ENCODE assay signal across 9 cellular contexts in the genomic region with DNA sequence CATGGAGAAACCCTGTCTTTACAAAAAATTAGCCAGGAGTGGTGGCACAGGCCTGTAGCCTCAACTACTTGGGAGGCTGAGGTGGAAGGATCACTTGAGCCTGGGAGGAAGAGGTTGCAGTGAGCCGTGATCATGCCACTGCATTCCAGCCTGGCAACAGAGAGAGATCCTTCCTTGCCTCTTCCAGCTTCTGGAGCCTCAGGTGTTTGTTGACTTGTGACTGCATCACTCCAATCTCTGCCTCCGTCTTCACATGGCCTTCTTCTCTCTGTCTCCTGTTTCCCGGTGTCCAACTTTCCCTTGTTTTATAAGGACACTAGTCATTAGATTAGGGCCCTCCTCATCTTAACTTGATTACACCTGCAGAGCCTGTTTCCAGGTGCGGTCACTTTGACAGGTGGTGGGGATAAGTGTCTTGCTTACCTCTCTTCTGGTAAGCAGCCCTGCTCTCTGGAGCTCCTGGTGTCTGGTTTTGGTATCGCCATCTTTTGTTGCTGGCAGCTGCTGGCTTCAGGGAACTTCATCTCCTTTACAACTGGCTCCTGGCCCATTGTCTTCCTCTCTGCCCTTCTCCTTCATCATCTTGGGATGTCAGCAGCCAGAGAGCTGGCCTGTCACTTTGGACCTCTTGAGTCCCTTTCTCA. TPM values are rescaled to one million over a fixed set of nuclear protein-coding genes. Genes with fewer than 3 reads are reported as not detected.
DNase-seq lines count a peak whose midpoint lies in the region; ATAC-seq and TF ChIP-seq lines count a peak whose summit lies in the region.
"Had no signal": no experiment of that assay in that cellular context is flagged by ENCODE, and none has a peak within 500 bp of the region (broad histone marks: within the 10 kb centered on the region; RNA-seq: fewer than 3 reads in every experiment).

No MANE protein-coding gene starts in this region.

- H3K27ac ChIP-seq in gastroesophageal sphincter = no peak overlapping the region

- no peaks in the 10 kb centered on the region for H3K9me3 Mint-ChIP-seq in stimulated activated naive CD8-positive, alpha-beta T cell treated with anti-CD3 and anti-CD28 coated beads, Interleukin-15, amount 100 ng/mL, for 72 hours
- no peaks in the 10 kb centered on the region for H3K9me3 Mint-ChIP-seq in chondrocyte (ENCODE audit: low read depth)

- peaks cover 1% of the 10 kb centered on the region for H3K27me3 Mint-ChIP-seq in stimulated activated naive CD8-positive, alpha-beta T cell treated with anti-CD3 and anti-CD28 coated beads, Interleukin-15, amount 100 ng/mL, for 72 hours
- H3K27me3 Mint-ChIP-seq in chondrocyte (ENCODE audit: low read depth) = peaks cover 13% of the 10 kb centered on the region

- no peaks in the 10 kb centered on the region for H3K4me1 ChIP-seq in gastroesophageal sphincter

- no peaks in the 10 kb centered on the region for H3K4me1 Mint-ChIP-seq in stimulated activated naive CD8-positive, alpha-beta T cell treated with anti-CD3 and anti-CD28 coated beads, Interleukin-15, amount 100 ng/mL, for 72 hours
- no peaks in the 10 kb centered on the region for H3K4me1 Mint-ChIP-seq in chondrocyte (ENCODE audit: low read depth)

- ATAC-seq in stimulated activated naive CD8-positive, alpha-beta T cell treated with anti-CD3 and anti-CD28 coated beads, Interleukin-15, Interleukin-2, amounts not matched to agents 100 U/mL and 50 U/mL, for 24 hours = no peak
- ATAC-seq in stimulated activated naive CD8-positive, alpha-beta T cell treated with anti-CD3 and anti-CD28 coated beads, Interleukin-15, amount 100 ng/mL, for 72 hours = no peak
- no peak for ATAC-seq in HG02884 (IDR thresholded peaks at IDR 0.05; ENCODE audit: unreplicated experiment)
- no peak for ATAC-seq in gastroesophageal sphincter

- DNase-seq in stimulated activated naive CD8-positive, alpha-beta T cell treated with anti-CD3 and anti-CD28 coated beads, Interleukin-15, Interleukin-2, amounts not matched to agents 100 U/mL and 50 U/mL, for 24 hours = peak; percentile 28
- no peak for DNase-seq in stimulated activated naive CD8-positive, alpha-beta T cell treated with anti-CD3 and anti-CD28 coated beads, Interleukin-15, amount 100 ng/mL, for 72 hours
- DNase-seq in NCI-H146 treated with DMSO at 0.1 percent for 48 hours (lab: John Stamatoyannopoulos, UW; ENCODE audit: unreplicated experiment) = peak; percentile 73
- no peak for DNase-seq in chondrocyte (ENCODE audit: low spot score)
- no peak for DNase-seq in stimulated activated CD8-positive, alpha-beta memory T cell treated with anti-CD3 and anti-CD28 coated beads, Interleukin-4, amount 100 ng/mL, for 48 hours
- no peak for DNase-seq in NCI-H345 (lab: John Stamatoyannopoulos, UW)

- no peak for TF ChIP-seq POLR2A in gastroesophageal sphincter (IDR thresholded peaks at IDR 0.05)

- H3K27me3 ChIP-seq in gastroesophageal sphincter = no peaks in the 10 kb centered on the region

- TF ChIP-seq CTCF in chondrocyte (IDR thresholded peaks at IDR 0.05) (peak; percentile 50), gastroesophageal sphincter (IDR thresholded peaks at IDR 0.05) (no peak)

- H3K9me3 ChIP-seq in gastroesophageal sphincter = no peaks in the 10 kb centered on the region

- H3K4me3 ChIP-seq in gastroesophageal sphincter = no peak overlapping the region

- TF ChIP-seq EP300 in gastroesophageal sphincter (IDR thresholded peaks at IDR 0.05) = no peak

- no peaks in the 10 kb centered on the region for H3K36me3 ChIP-seq in gastroesophageal sphincter

- H3K4me3 Mint-ChIP-seq in stimulated activated naive CD8-positive, alpha-beta T cell treated with anti-CD3 and anti-CD28 coated beads, Interleukin-15, amount 100 ng/mL, for 72 hours = no peak overlapping the region
- no peak overlapping the region for H3K4me3 Mint-ChIP-seq in chondrocyte (ENCODE audit: unreplicated experiment)

- no peak overlapping the region for H3K27ac Mint-ChIP-seq in stimulated activated naive CD8-positive, alpha-beta T cell treated with anti-CD3 and anti-CD28 coated beads, Interleukin-15, amount 100 ng/mL, for 72 hours
- H3K27ac Mint-ChIP-seq in chondrocyte (ENCODE audit: unreplicated experiment) = no peak overlapping the region

- H3K36me3 Mint-ChIP-seq in chondrocyte (ENCODE audit: low read depth) = no peaks in the 10 kb centered on the region

- WGBS in gastroesophageal sphincter (ENCODE audit: low coverage in 1 of 2), 2 donors = 66 to 82% methylated on average over 1 to 5 of the region's 5 CpGs

RNA-seq across cellular contexts. Expression of a gene that starts 8.2 kb away (rescaled TPM):
- total RNA-seq in chondrocyte (2.1 to 4.1 TPM (median 3.6 TPM) in 3 replicates), gastroesophageal sphincter (1 to 10 TPM; 4.6 to 10.0 (median 6.6) TPM)

RNA-seq across cellular contexts. Expression of a gene that starts 33.2 kb away (rescaled TPM):
- total RNA-seq in chondrocyte = 198 to 219 TPM (median 215 TPM) in 3 replicates
- total RNA-seq in gastroesophageal sphincter = 10 to 100 TPM in 3 of 4 donors, 1 to 10 TPM in 1; 2.5 to 34.5 (median 16.8) TPM

RNA-seq across cellular contexts. Expression of a gene that starts 43.2 kb away (rescaled TPM):
- total RNA-seq in chondrocyte (not detected in 3 replicates), gastroesophageal sphincter (under 1 TPM in 1 of 4 donors, not detected in 3; 0.15 TPM)
- total RNA-seq: T-helper 1 cell treated with Interleukin-12 subunit alpha and Interleukin-12 subunit beta and Interleukin-4 antibody, amounts not matched to agents 30 ng/mL and 1 ng/mL, for 36 hours had no signal

RNA-seq across cellular contexts. Expression of a gene that starts 49.0 kb away (rescaled TPM):
- total RNA-seq in chondrocyte (16.2 to 67.2 TPM (median 67.1 TPM) in 3 replicates), gastroesophageal sphincter (10 to 100 TPM; 44.3 to 52.1 (median 45.6) TPM)
- total RNA-seq: T-helper 1 cell treated with Interleukin-12 subunit alpha and Interleukin-12 subunit beta and Interleukin-4 antibody, amounts not matched to agents 30 ng/mL and 1 ng/mL, for 36 hours had no signal

RNA-seq across cellular contexts. Expression of a gene that starts 55.4 kb away (rescaled TPM):
- total RNA-seq in chondrocyte = 22.8 to 26.0 TPM (median 24.3 TPM) in 3 replicates
- 10 to 100 TPM; 13.0 to 39.6 (median 17.1) TPM for total RNA-seq in gastroesophageal sphincter

Comparison
In these comparisons a context has a peak if more than half of its experiments do, and no peak if none do; other contexts are left out.
1. DNase-seq: peak in stimulated activated naive CD8-positive, alpha-beta T cell treated with anti-CD3 and anti-CD28 coated beads, Interleukin-15, Interleukin-2, amounts not matched to agents 100 U/mL and 50 U/mL, for 24 hours (single experiment) and NCI-H146 treated with DMSO at 0.1 percent for 48 hours (single experiment); none in stimulated activated naive CD8-positive, alpha-beta T cell treated with anti-CD3 and anti-CD28 coated beads, Interleukin-15, amount 100 ng/mL, for 72 hours (0 of 2), chondrocyte (single experiment), stimulated activated CD8-positive, alpha-beta memory T cell treated with anti-CD3 and anti-CD28 coated beads, Interleukin-4, amount 100 ng/mL, for 48 hours (single experiment) and NCI-H345 (single experiment).